In genomic region chr22:29205260-29205597, GRCh38 we compare ENCODE assay signal across 9 cellular contexts. TPM values are rescaled to one million over a fixed set of nuclear protein-coding genes. Genes with fewer than 3 reads are reported as not detected.
A peak's percentile ranks its signal among the peaks of the same experiment; 100 is the strongest.
DNase-seq lines count a peak whose midpoint lies in the region; ATAC-seq and TF ChIP-seq lines count a peak whose summit lies in the region.
"Had no signal": no experiment of that assay in that cellular context is flagged by ENCODE, and none has a peak within 500 bp of the region (broad histone marks: within the 10 kb centered on the region; RNA-seq: fewer than 3 reads in every experiment).

No MANE protein-coding gene starts in this region.

- TF ChIP-seq CTCF in Calu3 (IDR thresholded peaks at IDR 0.05; ENCODE audit: unreplicated experiment) = no peak
- no peak for TF ChIP-seq CTCF in NB4 (IDR thresholded peaks at IDR 0.05; ENCODE audit: low read depth, low read length)
- no peak for TF ChIP-seq CTCF in parathyroid adenoma (IDR thresholded peaks at IDR 0.05)

- H3K4me3 ChIP-seq in NB4 (ENCODE audit: low read depth, low read length) (peak overlapping the region; percentile 72), parathyroid adenoma (ENCODE audit: low read depth, low read length) (peak overlapping the region; percentile 36)

- peak overlapping the region; percentile 45 for H3K4me3 Mint-ChIP-seq in Calu3 (ENCODE audit: low read depth, unreplicated experiment)

- no peaks in the 10 kb centered on the region for H3K9me3 ChIP-seq in parathyroid adenoma (ENCODE audit: control insufficient read depth, low read length)

- CTCF ChIA-PET in Calu3 (lab: Charles Lee) = interaction anchor here (1.1 kb wide), 2 partner anchors 14 to 40 kb away, joined by 3 to 4 read pairs; no protein-coding TSS in a partner anchor

- ATAC-seq in GM18909 (IDR thresholded peaks at IDR 0.05; ENCODE audit: poor library complexity, unreplicated experiment) = no peak

- H3K4me2 ChIP-seq in parathyroid adenoma (ENCODE audit: low read length) = peak overlapping the region; percentile 57

- no peaks in the 10 kb centered on the region for H3K27me3 ChIP-seq in parathyroid adenoma (ENCODE audit: control insufficient read depth, insufficient read depth, low read length)

- BruUV-seq in Calu3 (replicated peaks; lab: Mats Ljungman, UMichigan) = no TSS peak

- DNase-seq in Calu3 (no peak), NB4 (ENCODE audit: low read depth) (no peak), erythroblast (lab: John Stamatoyannopoulos, UW) (peak; percentile 41 to 65), CD1c-positive myeloid dendritic cell (ENCODE audit: extremely low spot score) (no peak), NCI-H2107 (lab: John Stamatoyannopoulos, UW) (no peak), NCI-H1105 treated with DMSO at 0.1 percent for 48 hours (lab: John Stamatoyannopoulos, UW) (no peak)
- DNase-seq: cortex of kidney had no signal

- intact Hi-C loops in Calu3 (cut with micrococcal nuclease; ENCODE audit: unreplicated experiment) = no loop called here

- H3K27ac ChIP-seq in parathyroid adenoma = no peak overlapping the region

- H3K79me2 ChIP-seq in parathyroid adenoma = no peaks in the 10 kb centered on the region

- TF ChIP-seq POLR2A in NB4 (IDR thresholded peaks at IDR 0.05; ENCODE audit: extremely low read depth, insufficient read length) (no peak), erythroblast (IDR thresholded peaks at IDR 0.05; ENCODE audit: low read length) (no peak)

- H2AFZ ChIP-seq in parathyroid adenoma = peak overlapping the region; percentile 58

- peaks cover 80% of the 10 kb centered on the region for H3K27me3 Mint-ChIP-seq in Calu3 (ENCODE audit: unreplicated experiment)

- peaks cover 6% of the 10 kb centered on the region for H3K36me3 Mint-ChIP-seq in Calu3 (ENCODE audit: insufficient read depth, unreplicated experiment)

- H3K4me1 Mint-ChIP-seq in Calu3 (ENCODE audit: low read depth, unreplicated experiment) = no peaks in the 10 kb centered on the region

- H3K4me1 ChIP-seq in parathyroid adenoma = no peaks in the 10 kb centered on the region

- no peak overlapping the region for H3K27ac Mint-ChIP-seq in Calu3 (ENCODE audit: unreplicated experiment)

- no peaks in the 10 kb centered on the region for H3K36me3 ChIP-seq in parathyroid adenoma (ENCODE audit: control insufficient read depth, insufficient read depth, low read length)

- H3K9ac ChIP-seq in parathyroid adenoma = no peak overlapping the region

- no peaks in the 10 kb centered on the region for H3K9me3 Mint-ChIP-seq in Calu3 (ENCODE audit: low read depth, unreplicated experiment)

RNA-seq across cellular contexts. Expression of gene EMID1, which starts 0.5 kb away (rescaled TPM):
- 1.1 and 2.4 TPM in 2 replicates for total RNA-seq in Calu3 (2022)

Comparison
In these comparisons a context has a peak if more than half of its experiments do, and no peak if none do; other contexts are left out.
1. DNase-seq: peak in erythroblast (2 of 2); none in Calu3 (single experiment), NB4 (single experiment), CD1c-positive myeloid dendritic cell (single experiment), NCI-H2107 (single experiment) and NCI-H1105 treated with DMSO at 0.1 percent for 48 hours (single experiment).